ENCODE assay signal across 12 cellular contexts in the genomic region with DNA sequence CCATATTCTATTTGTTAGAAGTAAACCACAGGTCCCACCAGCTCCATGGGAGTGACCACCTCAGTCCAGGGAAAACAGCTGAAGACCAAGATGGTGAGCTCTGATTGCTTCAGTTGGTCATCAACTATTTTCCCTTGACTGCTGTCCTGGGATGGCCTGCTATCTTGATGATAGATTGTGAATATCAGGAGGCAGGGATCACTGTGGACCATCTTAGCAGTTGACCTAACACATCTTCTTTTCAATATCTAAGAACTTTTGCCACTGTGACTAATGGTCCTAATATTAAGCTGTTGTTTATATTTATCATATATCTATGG. TPM values are rescaled to one million over a fixed set of nuclear protein-coding genes. Genes with fewer than 3 reads are reported as not detected.
"Had no signal": no experiment of that assay in that cellular context is flagged by ENCODE, and none has a peak within 500 bp of the region (broad histone marks: within the 10 kb centered on the region; RNA-seq: fewer than 3 reads in every experiment).

No MANE protein-coding gene starts in this region.

- DNase-seq: GM23248, GOT3, H7, H9, HCEC 1CT, HFFc6 had no signal

- H3K4me3 ChIP-seq: GM23248, GM23338, HAP-1 had no signal

- H3K4me1 Mint-ChIP-seq: GM23338, H9 had no signal

- H3K36me3 ChIP-seq: HAP-1 had no signal

- H3K4me3 Mint-ChIP-seq: GM23338, H9, HFFc6 had no signal

- ATAC-seq: GM23338, HCT116 had no signal

- H3K27ac ChIP-seq: GM23248 had no signal

- H2AFZ ChIP-seq: GM23248, GM23338 had no signal

- H3K9ac ChIP-seq: GM23248 had no signal

- H3K27ac Mint-ChIP-seq: GM23338, H9, HFFc6 had no signal

- FAIRE-seq: H1, H54 had no signal

- H3K9me3 ChIP-seq: HAP-1 had no signal

- H3K4me1 ChIP-seq: HAP-1 had no signal

- H3K4me2 ChIP-seq: GM23338 had no signal

- H3K9me3 Mint-ChIP-seq: GM23338, HFFc6 had no signal

RNA-seq across cellular contexts. Expression of a gene that starts 16.1 kb away (rescaled TPM):
- total RNA-seq: GM23248, GM23338, H1, H4, H7, H9, HFFc6 had no signal
- polyA plus RNA-seq: GM23248, GM23338, H1 had no signal

RNA-seq across cellular contexts. Expression of a gene that starts 55.7 kb away (rescaled TPM):
- total RNA-seq: GM23248, GM23338, H1, H7, H9, HFFc6 had no signal
- polyA plus RNA-seq: GM23248, GM23338 had no signal
